3 cellular contexts compared by ENCODE assay signal in the genomic region with DNA sequence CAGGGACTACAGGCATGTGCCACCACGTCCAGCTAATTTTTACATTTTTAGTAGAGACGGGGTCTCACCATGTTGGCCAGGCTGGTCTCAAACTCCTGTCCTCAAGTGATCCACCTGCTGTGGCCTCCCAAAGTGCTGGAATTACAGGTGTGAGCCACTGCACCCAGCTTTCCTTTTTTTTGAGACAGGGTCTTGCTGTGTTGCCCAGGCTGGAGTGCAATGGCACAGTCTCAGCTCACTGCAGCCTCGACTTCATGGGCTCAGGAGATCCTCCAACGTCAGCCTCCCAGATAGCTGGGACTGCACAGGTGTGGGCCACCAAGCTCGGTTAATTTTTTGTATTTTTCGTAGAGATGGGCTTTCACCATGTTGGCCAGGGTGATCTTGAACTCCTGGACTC. TPM values are rescaled to one million over a fixed set of nuclear protein-coding genes. Genes with fewer than 3 reads are reported as not detected.
"Had no signal": no experiment of that assay in that cellular context is flagged by ENCODE, and none has a peak within 500 bp of the region (broad histone marks: within the 10 kb centered on the region; RNA-seq: fewer than 3 reads in every experiment).

No MANE protein-coding gene starts in this region.

RNA-seq across cellular contexts. Expression of a gene that starts 18.0 kb away (rescaled TPM):
- total RNA-seq: natural killer cell treated with Interleukin-12 subunit alpha and Interleukin-12 subunit beta and Interleukin-15 and Interleukin-18, amount 100 ng/mL, for 72 hours had no signal
- polyA plus RNA-seq: naive thymus-derived CD4-positive, alpha-beta T cell; naive thymus-derived CD8-positive, alpha-beta T cell had no signal

RNA-seq across cellular contexts. Expression of a gene that starts 54.1 kb away (rescaled TPM):
- polyA plus RNA-seq: naive thymus-derived CD4-positive, alpha-beta T cell; naive thymus-derived CD8-positive, alpha-beta T cell had no signal
